In the genomic region with DNA sequence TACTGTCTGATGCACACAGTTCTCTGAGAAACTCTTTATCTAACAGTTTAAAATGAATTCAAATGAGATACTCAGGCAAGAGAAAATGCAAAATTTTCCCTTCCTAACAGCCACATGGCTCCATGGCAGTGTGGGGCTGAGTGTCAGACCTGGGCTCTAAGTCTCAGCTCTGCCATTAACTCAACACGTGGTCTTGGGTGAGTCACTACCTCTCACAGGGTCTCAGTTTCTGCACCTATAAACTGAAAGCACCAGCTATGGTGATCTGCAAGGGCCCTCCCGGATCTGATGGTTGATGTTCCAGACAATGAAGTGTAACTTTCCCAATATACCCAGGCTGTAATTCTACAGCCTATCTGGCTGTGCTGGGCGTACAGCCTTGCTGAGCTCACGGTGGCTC, we compare ENCODE assay signal across 19 cellular contexts.
"Had no signal": no experiment of that assay in that cellular context is flagged by ENCODE, and none has a peak within 500 bp of the region (broad histone marks: within the 10 kb centered on the region; RNA-seq: fewer than 3 reads in every experiment).

No MANE protein-coding gene starts in this region.

- H3K4me3 Mint-ChIP-seq: IgD-negative memory B cell had no signal

- H3K27ac Mint-ChIP-seq: IgD-negative memory B cell had no signal

- DNase-seq: Kasumi-1, MM.1S, NCI-H1092 treated with DMSO at 0.1 percent for 48 hours, NCI-H1436, NCI-H187, NCI-H2029, NCI-H2081 treated with DMSO at 0.1 percent for 48 hours, NCI-H2171, NCI-H226, NCI-H446, NCI-H510A, NCI-H524 treated with DMSO at 0.1 percent for 48 hours, NCI-H748 treated with DMSO at 0.1 percent for 48 hours, SHP77 treated with DMSO at 0.1 percent for 48 hours, SJCRH30 had no signal

- H3K27me3 Mint-ChIP-seq: IgD-negative memory B cell had no signal

- ATAC-seq: K562, Right ventricle myocardium inferior, SK-N-SH treated with all-trans-retinoic acid at 6 μM for 48 hours had no signal
